In genomic region chr1:161209790-161210409, GRCh38 we compare ENCODE assay signal across 8 cellular contexts. TPM values are rescaled to one million over a fixed set of nuclear protein-coding genes. Genes with fewer than 3 reads are reported as not detected.
A peak's percentile ranks its signal among the peaks of the same experiment; 100 is the strongest.
DNase-seq lines count a peak whose midpoint lies in the region; ATAC-seq and TF ChIP-seq lines count a peak whose summit lies in the region.

No MANE protein-coding gene starts in this region.

- no peak overlapping the region for H3K4me2 ChIP-seq in Karpas-422 (ENCODE audit: low read depth, low read length, poor library complexity, severe bottlenecking)

- H3K27me3 Mint-ChIP-seq in activated T-cell treated with anti-CD3 and anti-CD28 coated beads, Interleukin-2, amount 50 U/mL, for 4 hours (ENCODE audit: low read depth): no peaks in the 10 kb centered on the region
- no peaks in the 10 kb centered on the region for H3K27me3 Mint-ChIP-seq in nephron progenitor cell (ENCODE audit: low read depth, poor library complexity)

- no peaks in the 10 kb centered on the region for H3K9me3 ChIP-seq in Karpas-422 (ENCODE audit: low read length)
- H3K9me3 ChIP-seq in Peyer's patch: no peaks in the 10 kb centered on the region
- H3K9me3 ChIP-seq in thoracic aorta: no peaks in the 10 kb centered on the region

- ATAC-seq in activated T-cell treated with anti-CD3 and anti-CD28 coated beads, Interleukin-2, amount 50 U/mL, for 4 hours: peak; percentile 94 to 96
- no peak for ATAC-seq in thoracic aorta (ENCODE audit: insufficient number of reproducible peaks, low FRiP score, low read depth)

- peaks cover 6% of the 10 kb centered on the region; the same call in 1 of the 2 replicates for H3K79me2 ChIP-seq in Karpas-422 (ENCODE audit: low read length)

- no peaks in the 10 kb centered on the region for H3K9me2 ChIP-seq in Karpas-422 (replicated peaks; ENCODE audit: insufficient read depth, low read length)

- peaks cover 47% of the 10 kb centered on the region for H3K36me3 Mint-ChIP-seq in activated T-cell treated with anti-CD3 and anti-CD28 coated beads, Interleukin-2, amount 50 U/mL, for 4 hours (ENCODE audit: insufficient read depth)
- peaks cover 78% of the 10 kb centered on the region for H3K36me3 Mint-ChIP-seq in nephron progenitor cell (ENCODE audit: low read depth)

- peaks cover 48% of the 10 kb centered on the region for H3K36me3 ChIP-seq in Karpas-422 (ENCODE audit: insufficient read depth, low read length)
- peaks cover 0 to 94% (median 0%) of the 10 kb centered on the region in 3 donors for H3K36me3 ChIP-seq in Peyer's patch
- H3K36me3 ChIP-seq in thoracic aorta: peaks cover 62% of the 10 kb centered on the region

- peak; percentile 71 for DNase-seq in NK-92 treated with Interleukin-12 subunit alpha and Interleukin-12 subunit beta, amount 100 ng/mL, for 24 hours (lab: John Stamatoyannopoulos, UW)
- no peak for DNase-seq in NK-92 (lab: John Stamatoyannopoulos, UW; ENCODE audit: unreplicated experiment)
- peak; percentile 92 for DNase-seq in Karpas-422
- peak; percentile 63 to 85 (median 76) for DNase-seq in Peyer's patch
- peak; percentile 56 for DNase-seq in activated T-cell treated with anti-CD3 and anti-CD28 coated beads, Interleukin-2, amount 50 U/mL, for 4 hours
- DNase-seq in fibroblast of gingiva (ENCODE audit: low read depth): peak; percentile 55
- DNase-seq in nephron progenitor cell: peak; percentile 83
- DNase-seq in thoracic aorta (ENCODE audit: low spot score): no peak

- H3K4me1 ChIP-seq in Karpas-422 (ENCODE audit: low read length) (peaks cover 5% of the 10 kb centered on the region), Peyer's patch (peaks cover 0 to 25% (median 0%) of the 10 kb centered on the region in 4 donors), thoracic aorta (ENCODE audit: control insufficient read depth in 1 of 2, low read depth in 2 of 2) (peaks cover 3 to 7% of the 10 kb centered on the region in 2 donors)

- no peak overlapping the region for H2AFZ ChIP-seq in Karpas-422 (ENCODE audit: low read length)

- no peaks in the 10 kb centered on the region for H4K20me1 ChIP-seq in Karpas-422 (ENCODE audit: insufficient read depth, low read depth, low read length)

- TF ChIP-seq POLR2A in Peyer's patch (IDR thresholded peaks at IDR 0.05): no peak

- H3K27me3 ChIP-seq in Karpas-422 (ENCODE audit: low read length) (no peaks in the 10 kb centered on the region), Peyer's patch (no peaks in the 10 kb centered on the region), thoracic aorta (replicated peaks; ENCODE audit: insufficient read depth) (no peaks in the 10 kb centered on the region)

- H3K4me3 Mint-ChIP-seq in activated T-cell treated with anti-CD3 and anti-CD28 coated beads, Interleukin-2, amount 50 U/mL, for 4 hours: no peak overlapping the region
- H3K4me3 Mint-ChIP-seq in nephron progenitor cell: no peak overlapping the region

- TF ChIP-seq CTCF in Peyer's patch (IDR thresholded peaks at IDR 0.05) (peak; percentile 74 to 91 (median 85)), nephron progenitor cell (IDR thresholded peaks at IDR 0.05) (peak; percentile 87), thoracic aorta (IDR thresholded peaks at IDR 0.05) (peak; percentile 83)

- H3K27ac ChIP-seq in Karpas-422 (ENCODE audit: low read length) (no peak overlapping the region), Peyer's patch (no peak overlapping the region), thoracic aorta (no peak overlapping the region)

- H3K9me3 Mint-ChIP-seq in activated T-cell treated with anti-CD3 and anti-CD28 coated beads, Interleukin-2, amount 50 U/mL, for 4 hours: no peaks in the 10 kb centered on the region
- H3K9me3 Mint-ChIP-seq in nephron progenitor cell: no peaks in the 10 kb centered on the region

- H3K9ac ChIP-seq in Karpas-422 (ENCODE audit: low read length): no peak overlapping the region

- H3K4me3 ChIP-seq in Karpas-422 (ENCODE audit: low read length): no peak overlapping the region
- no peak overlapping the region for H3K4me3 ChIP-seq in Peyer's patch
- H3K4me3 ChIP-seq in thoracic aorta: no peak overlapping the region

- H3K4me1 Mint-ChIP-seq in activated T-cell treated with anti-CD3 and anti-CD28 coated beads, Interleukin-2, amount 50 U/mL, for 4 hours (ENCODE audit: low read depth): peaks cover 28% of the 10 kb centered on the region
- H3K4me1 Mint-ChIP-seq in nephron progenitor cell: peaks cover 19% of the 10 kb centered on the region

- H3K27ac Mint-ChIP-seq in nephron progenitor cell: peak overlapping the region; percentile 66

RNA-seq across cellular contexts. Expression of gene FCER1G, which starts 5.2 kb away (rescaled TPM):
- not detected in 2 replicates for total RNA-seq in Karpas-422 (2014; rRNA removed; shearing (Covaris generic); ENCODE audit: low replicate concordance)
- total RNA-seq in Peyer's patch (10 to 100 TPM in 2 of 4 donors, 1 to 10 TPM in 1, not detected in 1; 5.1 to 33.8 (median 11.9) TPM), thoracic aorta (100 to 1,000 TPM in 1 of 2 donors, 10 to 100 TPM in 1; 82.9 to 101 TPM)
- 1 to 10 TPM in 1 of 3 donors, under 1 TPM in 1, not detected in 1; 0.83 to 1.4 TPM for total RNA-seq in activated T-cell treated with anti-CD3 and anti-CD28 coated beads, Interleukin-2, amount 50 U/mL, for 4 hours

RNA-seq across cellular contexts. Expression of gene NDUFS2, which starts 7.7 kb away (rescaled TPM):
- 134 and 167 TPM in 2 replicates for total RNA-seq in Karpas-422 (2014; rRNA removed; shearing (Covaris generic); ENCODE audit: low replicate concordance)
- total RNA-seq in Peyer's patch (100 to 1,000 TPM; 157 to 192 (median 176) TPM), thoracic aorta (10 to 100 TPM; 61.5 to 63.5 TPM)
- 10 to 100 TPM; 70.7 to 80.5 (median 73.2) TPM for total RNA-seq in activated T-cell treated with anti-CD3 and anti-CD28 coated beads, Interleukin-2, amount 50 U/mL, for 4 hours

RNA-seq across cellular contexts. Expression of gene ADAMTS4, which starts 11.0 kb away (rescaled TPM):
- total RNA-seq in Karpas-422 (2014; rRNA removed; shearing (Covaris generic); ENCODE audit: low replicate concordance): 0.15 TPM in 1 of 2 replicates, not detected in the other
- total RNA-seq in Peyer's patch (10 to 100 TPM in 1 of 4 donors, 1 to 10 TPM in 2, under 1 TPM in 1; 0.18 to 65.2 (median 1.9) TPM), thoracic aorta (100 to 1,000 TPM in 1 of 2 donors, 10 to 100 TPM in 1; 15.0 to 171 TPM)
- total RNA-seq in activated T-cell treated with anti-CD3 and anti-CD28 coated beads, Interleukin-2, amount 50 U/mL, for 4 hours: 1 to 10 TPM in 1 of 3 donors, under 1 TPM in 2; 0.34 to 1.1 (median 0.63) TPM

RNA-seq across cellular contexts. Expression of gene APOA2, which starts 13.5 kb away (rescaled TPM):
- total RNA-seq in Karpas-422 (2014; rRNA removed; shearing (Covaris generic); ENCODE audit: low replicate concordance): not detected in 2 replicates
- total RNA-seq in Peyer's patch: not detected
- 1 to 10 TPM; 1.1 to 2.0 (median 2.0) TPM for total RNA-seq in activated T-cell treated with anti-CD3 and anti-CD28 coated beads, Interleukin-2, amount 50 U/mL, for 4 hours
- not detected for total RNA-seq in thoracic aorta

RNA-seq across cellular contexts. Expression of gene TOMM40L, which starts 16.0 kb away (rescaled TPM):
- total RNA-seq in Karpas-422 (2014; rRNA removed; shearing (Covaris generic); ENCODE audit: low replicate concordance): 9.5 and 12.6 TPM in 2 replicates
- total RNA-seq in Peyer's patch (10 to 100 TPM in 3 of 4 donors, 1 to 10 TPM in 1; 8.3 to 32.2 (median 24.9) TPM), thoracic aorta (10 to 100 TPM; 12.8 to 13.4 TPM)
- total RNA-seq in activated T-cell treated with anti-CD3 and anti-CD28 coated beads, Interleukin-2, amount 50 U/mL, for 4 hours: 10 to 100 TPM; 23.8 to 29.8 (median 25.5) TPM

Comparison
In these comparisons a context has a peak if more than half of its experiments do, and no peak if none do; other contexts are left out.
1. DNase-seq: peak in NK-92 treated with Interleukin-12 subunit alpha and Interleukin-12 subunit beta, amount 100 ng/mL, for 24 hours (single experiment), Karpas-422 (single experiment), Peyer's patch (3 of 3), activated T-cell treated with anti-CD3 and anti-CD28 coated beads, Interleukin-2, amount 50 U/mL, for 4 hours (single experiment), fibroblast of gingiva (single experiment) and nephron progenitor cell (single experiment); none in NK-92 (single experiment) and thoracic aorta (single experiment).
2. Peak in every context shown above with its lines, with median percentiles within 50 percentile points of each other: CTCF ChIP-seq.